8 cellular contexts compared by ENCODE assay signal in genomic region chr20:58693226-58694006, GRCh38. TPM values are rescaled to one million over a fixed set of nuclear protein-coding genes. Genes with fewer than 3 reads are reported as not detected.
DNase-seq lines count a peak whose midpoint lies in the region; ATAC-seq and TF ChIP-seq lines count a peak whose summit lies in the region.

No MANE protein-coding gene starts in this region.

- CTCF ChIA-PET in WTC11 (lab: Charles Lee), result interaction anchor here (1.0 to 4.4 kb wide), 10 partner anchors 19 to 212 kb away, joined by 3 to 41 read pairs (median 4); partner anchors contain the start of genes GNAS and STX16

- H2AFZ ChIP-seq in fibroblast of lung (ENCODE audit: low read length) (peak overlapping the region; percentile 10), parathyroid adenoma (peak overlapping the region; percentile 95)

- H3K27ac ChIP-seq in fibroblast of lung (ENCODE audit: insufficient read depth, low read length), result no peak overlapping the region
- peak overlapping the region; percentile 47 for H3K27ac ChIP-seq in parathyroid adenoma

- ATAC-seq in HG03039 (IDR thresholded peaks at IDR 0.05; ENCODE audit: unreplicated experiment) (peak; percentile 30), WTC11 (peak; percentile 9)

- H3K36me3 Mint-ChIP-seq in WTC11, result peaks cover 6% of the 10 kb centered on the region; the same call in 1 of the 2 replicates

- no peak overlapping the region for H3K27ac Mint-ChIP-seq in WTC11

- H3K27me3 ChIP-seq in fibroblast of lung (ENCODE audit: control insufficient read depth, insufficient read depth, low read length) (no peaks in the 10 kb centered on the region), parathyroid adenoma (ENCODE audit: control insufficient read depth, insufficient read depth, low read length) (no peaks in the 10 kb centered on the region)

- H3K4me3 ChIP-seq in fibroblast of lung (replicated peaks in 1 of 4; ENCODE audit: control extremely low read depth in 1 of 4, insufficient read depth in 1 of 4, low read depth in 3 of 4, low read length in 4 of 4) (peak overlapping the region; percentile 19 to 55 (median 34)), parathyroid adenoma (ENCODE audit: low read depth, low read length) (peak overlapping the region; percentile 34)

- H3K4me1 Mint-ChIP-seq in WTC11, result peaks cover 39% of the 10 kb centered on the region

- no peaks in the 10 kb centered on the region for H3K9me3 ChIP-seq in fibroblast of lung (ENCODE audit: control insufficient read depth, insufficient read depth, low read depth, low read length)
- H3K9me3 ChIP-seq in parathyroid adenoma (ENCODE audit: control insufficient read depth, low read length), result no peaks in the 10 kb centered on the region

- H3K36me3 ChIP-seq in fibroblast of lung (ENCODE audit: control insufficient read depth, insufficient read depth, low read length), result peaks cover 6% of the 10 kb centered on the region
- no peaks in the 10 kb centered on the region for H3K36me3 ChIP-seq in parathyroid adenoma (ENCODE audit: control insufficient read depth, insufficient read depth, low read length)

- DNase-seq in DMS 273 (lab: John Stamatoyannopoulos, UW; ENCODE audit: unreplicated experiment), result peak; percentile 58
- DNase-seq in DMS 273 treated with DMSO at 0.1 percent for 48 hours (lab: John Stamatoyannopoulos, UW), result no peak
- DNase-seq in WTC11 (ENCODE audit: low spot score), result peak; percentile 45
- DNase-seq in fibroblast of lung (ENCODE audit: low read depth in 2 of 2), result no peak
- no peak for DNase-seq in ureter (ENCODE audit: low spot score)
- no peak for DNase-seq in mucosa of gallbladder (ENCODE audit: low spot score)

- no peaks in the 10 kb centered on the region for H3K27me3 Mint-ChIP-seq in WTC11 (ENCODE audit: low read depth)

- POLR2A ChIA-PET in WTC11 (lab: Charles Lee), result interaction anchor here (1.1 to 1.3 kb wide), 4 partner anchors 42 to 200 kb away, joined by 3 to 5 read pairs (median 3); partner anchors contain the start of gene STX16

- H3K4me2 ChIP-seq in fibroblast of lung (ENCODE audit: extremely low read depth, insufficient read depth, low read length) (peak overlapping the region; percentile 62), parathyroid adenoma (ENCODE audit: low read length) (peak overlapping the region; percentile 68)

- H3K4me1 ChIP-seq in fibroblast of lung (ENCODE audit: control insufficient read depth, extremely low read depth, insufficient read depth, low read length) (peaks cover 8% of the 10 kb centered on the region), parathyroid adenoma (peaks cover 10% of the 10 kb centered on the region)

- TF ChIP-seq CTCF in WTC11 (IDR thresholded peaks at IDR 0.05) (no peak), fibroblast of lung (conservative IDR thresholded peaks at IDR 0.05 in 1 of 2, IDR thresholded peaks at IDR 0.05 in 1 of 2; ENCODE audit: low read depth in 1 of 2, low read length in 2 of 2) (no peak), parathyroid adenoma (IDR thresholded peaks at IDR 0.05) (no peak)

- H3K9me3 Mint-ChIP-seq in WTC11, result no peaks in the 10 kb centered on the region

- no peaks in the 10 kb centered on the region for H4K20me1 ChIP-seq in fibroblast of lung (ENCODE audit: control insufficient read depth, extremely low read depth, insufficient read depth, low read length)

- no peaks in the 10 kb centered on the region for H3K79me2 ChIP-seq in fibroblast of lung (ENCODE audit: control insufficient read depth, insufficient read depth, low read length)
- peaks cover 5% of the 10 kb centered on the region for H3K79me2 ChIP-seq in parathyroid adenoma

- H3K9ac ChIP-seq in fibroblast of lung (ENCODE audit: insufficient read depth, low read length) (peak overlapping the region; percentile 66), parathyroid adenoma (peak overlapping the region; percentile 72)

- peak overlapping the region; percentile 58 for H3K4me3 Mint-ChIP-seq in WTC11

TF ChIP-seq in WTC11, 78 proteins besides CTCF, POLR2A, EP300 and RAD21:
- TF ChIP-seq EMX1 (CRISPR knock-in tag; IDR thresholded peaks at IDR 0.05), result no peak
- 0 out of 2 replicates have a peak, but pooled peaks have one; percentile 25 for TF ChIP-seq MAX (CRISPR knock-in tag; IDR thresholded peaks at IDR 0.05)
- TF ChIP-seq JUN (CRISPR knock-in tag; IDR thresholded peaks at IDR 0.05), result peak; percentile 40; the same call in 1 of the 2 replicates
- TF ChIP-seq, protein P1, sequence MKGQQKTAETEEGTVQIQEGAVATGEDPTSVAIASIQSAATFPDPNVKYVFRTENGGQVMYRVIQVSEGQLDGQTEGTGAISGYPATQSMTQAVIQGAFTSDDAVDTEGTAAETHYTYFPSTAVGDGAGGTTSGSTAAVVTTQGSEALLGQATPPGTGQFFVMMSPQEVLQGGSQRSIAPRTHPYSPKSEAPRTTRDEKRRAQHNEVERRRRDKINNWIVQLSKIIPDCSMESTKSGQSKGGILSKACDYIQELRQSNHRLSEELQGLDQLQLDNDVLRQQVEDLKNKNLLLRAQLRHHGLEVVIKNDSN (CRISPR knock-in tag; IDR thresholded peaks at IDR 0.05), result 0 out of 2 replicates have a peak, but pooled peaks have one; percentile 20
- no peak for TF ChIP-seq FOXK1 (CRISPR knock-in tag; IDR thresholded peaks at IDR 0.05)
- 0 out of 2 replicates have a peak, but pooled peaks have one; percentile 15 for TF ChIP-seq HMGXB4 (CRISPR knock-in tag; IDR thresholded peaks at IDR 0.05)
- no peak for TF ChIP-seq USF2 (CRISPR knock-in tag; IDR thresholded peaks at IDR 0.05)
TF ChIP-seq in WTC11: peak in this region for 4.

RNA-seq across cellular contexts. Expression of gene NPEPL1, which starts 0.8 kb away (rescaled TPM):
- total RNA-seq in WTC11 (2021) (35.3 to 39.9 TPM (median 35.8 TPM) in 3 replicates), fibroblast of lung (18.7 and 24.6 TPM in 2 replicates), ureter (50.4 TPM), mucosa of gallbladder (39.1 TPM)
- polyA plus RNA-seq in fibroblast of lung, result 2.9 and 3.7 TPM in 2 replicates
- 11.2 and 15.5 TPM in 2 replicates for polyA plus RNA-seq in fibroblast of lung (2012)
- 2.6 and 19.7 TPM in 2 replicates for polyA minus RNA-seq in fibroblast of lung (ENCODE audit: low replicate concordance)

RNA-seq across cellular contexts. Expression of gene STX16, which starts 42.3 kb away (rescaled TPM):
- total RNA-seq in WTC11 (2021) (89.1 to 116 TPM (median 113 TPM) in 3 replicates), fibroblast of lung (46.0 and 64.9 TPM in 2 replicates), ureter (84.4 TPM), mucosa of gallbladder (63.7 TPM)
- 35.1 and 39.3 TPM in 2 replicates for polyA plus RNA-seq in fibroblast of lung
- 25.1 and 26.9 TPM in 2 replicates for polyA plus RNA-seq in fibroblast of lung (2012)
- 7.7 and 32.4 TPM in 2 replicates for polyA minus RNA-seq in fibroblast of lung (ENCODE audit: low replicate concordance)

Comparison
In these comparisons a context has a peak if more than half of its experiments do, and no peak if none do; other contexts are left out.
1. DNase-seq: peak in DMS 273 (single experiment) and WTC11 (single experiment); none in DMS 273 treated with DMSO at 0.1 percent for 48 hours (single experiment), fibroblast of lung (0 of 2), ureter (single experiment) and mucosa of gallbladder (single experiment).